ENCODE assay signal across 10 cellular contexts in genomic region chr5:170357853-170358497, GRCh38. TPM values are rescaled to one million over a fixed set of nuclear protein-coding genes. Genes with fewer than 3 reads are reported as not detected.
DNase-seq lines count a peak whose midpoint lies in the region; ATAC-seq, FAIRE-seq and TF ChIP-seq lines count a peak whose summit lies in the region.
"Had no signal": no experiment of that assay in that cellular context is flagged by ENCODE, and none has a peak within 500 bp of the region (broad histone marks: within the 10 kb centered on the region; RNA-seq: fewer than 3 reads in every experiment).

No MANE protein-coding gene starts in this region.

- no peak for TF ChIP-seq EP300 in upper lobe of left lung (IDR thresholded peaks at IDR 0.05)

- no CpG with 5 or more reads among the region's 10 CpGs for WGBS in mesendoderm (ENCODE audit: extremely low coverage, insufficient coverage, low lambda C conversion rate)
- WGBS in upper lobe of left lung, 2 donors: 74 to 83% methylated on average over 6 to 10 of the region's 10 CpGs

- TF ChIP-seq POLR2A in upper lobe of left lung (IDR thresholded peaks at IDR 0.05) (peak in 1 of 4 donors; percentile 14), H54 (IDR thresholded peaks at IDR 0.05; ENCODE audit: low read depth, low read length) (no peak)

- peak overlapping the region; percentile 25 for H3K56ac ChIP-seq in mesendoderm (ENCODE audit: low read length)

- H2BK15ac ChIP-seq in mesendoderm (replicated peaks; ENCODE audit: low read depth): no peak overlapping the region

- H3K36me3 ChIP-seq in colonic mucosa (no peaks in the 10 kb centered on the region), mesendoderm (ENCODE audit: control insufficient read depth, insufficient read depth, low read length) (no peaks in the 10 kb centered on the region), upper lobe of left lung (no peaks in the 10 kb centered on the region)

- no peaks in the 10 kb centered on the region for H3K79me2 ChIP-seq in mesendoderm (ENCODE audit: control insufficient read depth, insufficient read depth, low read length)

- H3K27ac ChIP-seq in colonic mucosa: no peak overlapping the region
- no peak overlapping the region for H3K27ac ChIP-seq in mesendoderm (ENCODE audit: low read depth, low read length)
- H3K27ac ChIP-seq in upper lobe of left lung: peak overlapping the region; percentile 12 to 72 (median 61)
- H3K27ac ChIP-seq: PC-9 had no signal

- no peak overlapping the region for H4K8ac ChIP-seq in mesendoderm (ENCODE audit: low read depth, low read length)

- no peak overlapping the region for H3K4me2 ChIP-seq in mesendoderm (ENCODE audit: low read length)
- H3K4me2 ChIP-seq: PC-9 had no signal

- intact Hi-C loops in colonic mucosa (cut with DNase I): no loop called here

- H3K23ac ChIP-seq in mesendoderm (ENCODE audit: low read length): no peak overlapping the region

- no peak overlapping the region for H4K5ac ChIP-seq in mesendoderm (ENCODE audit: low read length)

- H3K18ac ChIP-seq in mesendoderm (ENCODE audit: low read length): no peak overlapping the region

- H3K4me3 ChIP-seq in colonic mucosa: no peak overlapping the region
- no peak overlapping the region for H3K4me3 ChIP-seq in mesendoderm (ENCODE audit: low read length)
- no peak overlapping the region for H3K4me3 ChIP-seq in upper lobe of left lung
- H3K4me3 ChIP-seq: PC-9 had no signal

- no peaks in the 10 kb centered on the region for H3K27me3 ChIP-seq in colonic mucosa
- no peaks in the 10 kb centered on the region for H3K27me3 ChIP-seq in mesendoderm (ENCODE audit: insufficient read depth, low read length, poor library complexity)
- H3K27me3 ChIP-seq in upper lobe of left lung: no peaks in the 10 kb centered on the region

- H3K4me1 ChIP-seq in colonic mucosa (no peaks in the 10 kb centered on the region), mesendoderm (ENCODE audit: control insufficient read depth, low read depth, low read length) (no peaks in the 10 kb centered on the region), upper lobe of left lung (peaks cover 22 to 67% (median 55%) of the 10 kb centered on the region in 4 donors)

- H2BK120ac ChIP-seq in mesendoderm (ENCODE audit: low read depth, low read length): no peak overlapping the region

- TF ChIP-seq CTCF in colonic mucosa (IDR thresholded peaks at IDR 0.05) (no peak), upper lobe of left lung (IDR thresholded peaks at IDR 0.05) (no peak)

- no peak overlapping the region for H3K4ac ChIP-seq in mesendoderm (ENCODE audit: low read depth, low read length)

- H3K79me1 ChIP-seq in mesendoderm (ENCODE audit: low read length): no peaks in the 10 kb centered on the region

- peak; percentile 73 to 82 for ATAC-seq in upper lobe of left lung (ENCODE audit: low FRiP score in 2 of 2)

- H3K9ac ChIP-seq in colonic mucosa (ENCODE audit: low read depth in 2 of 2, low read length in 2 of 2) (no peak overlapping the region), mesendoderm (ENCODE audit: low read length) (no peak overlapping the region)

- H2BK5ac ChIP-seq in mesendoderm (ENCODE audit: low read length): no peak overlapping the region

- H3K9me3 ChIP-seq in colonic mucosa (no peaks in the 10 kb centered on the region), upper lobe of left lung (no peaks in the 10 kb centered on the region)

- no peak for FAIRE-seq in H54 (lab: Jason Lieb, UNC)

- DNase-seq in NOMO-1 (lab: John Stamatoyannopoulos, UW; ENCODE audit: unreplicated experiment in 2 of 2): peak; percentile 81 to 86
- peak; percentile 38 for DNase-seq in colonic mucosa
- no peak for DNase-seq in mesendoderm
- DNase-seq in upper lobe of left lung: peak in 1 of 2 donors; percentile 85
- DNase-seq in foreskin melanocyte: no peak
- DNase-seq in H54 (ENCODE audit: insufficient read length, low spot score): no peak
- DNase-seq in DMS79 treated with DMSO at 0.1 percent for 48 hours (lab: John Stamatoyannopoulos, UW): no peak
- DNase-seq: NCI-H1694, PC-9 had no signal

- no peak overlapping the region for H2AK5ac ChIP-seq in mesendoderm (ENCODE audit: low read length)

RNA-seq across cellular contexts. Expression of gene KCNMB1, which starts 31.2 kb away (rescaled TPM):
- total RNA-seq in colonic mucosa (1 to 10 TPM in 1 of 2 donors, under 1 TPM in 1; 0.42 to 6.9 TPM), upper lobe of left lung (1 to 10 TPM; 1.1 to 5.3 (median 2.0) TPM)
- 0.48 TPM for polyA plus RNA-seq in mesendoderm (2013, experiment 1 of 2)
- polyA plus RNA-seq in mesendoderm (2013, experiment 2 of 2): 0.42 TPM
- total RNA-seq: H4, PC-9 had no signal

Comparison
In these comparisons a context has a peak if more than half of its experiments do, and no peak if none do; other contexts are left out.
1. DNase-seq: peak in NOMO-1 (2 of 2) and colonic mucosa (single experiment); none in mesendoderm (single experiment), foreskin melanocyte (single experiment), H54 (single experiment) and DMS79 treated with DMSO at 0.1 percent for 48 hours (single experiment).
2. H3K27ac ChIP-seq: peak in upper lobe of left lung (4 of 4); none in colonic mucosa (single experiment) and mesendoderm (single experiment).